10 cellular contexts compared by ENCODE assay signal in genomic region chr12:7016958-7017571, GRCh38. TPM values are rescaled to one million over a fixed set of nuclear protein-coding genes. Genes with fewer than 3 reads are reported as not detected.
DNase-seq lines count a peak whose midpoint lies in the region; ATAC-seq lines count a peak whose summit lies in the region.
"Had no signal": no experiment of that assay in that cellular context is flagged by ENCODE, and none has a peak within 500 bp of the region (broad histone marks: within the 10 kb centered on the region; RNA-seq: fewer than 3 reads in every experiment).

No MANE protein-coding gene starts in this region.

- H3K4me3 ChIP-seq in BLaER1 treated with 17β-estradiol and CSF1 and Interleukin-3, amounts not matched to agents 10 nM and 100 nM = peak overlapping the region; percentile 69 to 88 (median 80); a peak in 19 of 20 replicates
- peak overlapping the region; percentile 91 for H3K4me3 ChIP-seq in MG63

- H3K4me1 Mint-ChIP-seq in central memory CD8-positive, alpha-beta T cell = peaks cover 40% of the 10 kb centered on the region
- peaks cover 22 to 23% of the 10 kb centered on the region in 2 donors for H3K4me1 Mint-ChIP-seq in natural killer cell treated with Interleukin-12 subunit alpha and Interleukin-12 subunit beta and Interleukin-15 and Interleukin-18, amount 100 ng/mL, for 72 hours (ENCODE audit: low read depth in 2 of 2)

- H4K20me1 ChIP-seq in BLaER1 treated with 17β-estradiol and CSF1 and Interleukin-3, amounts not matched to agents 10 nM and 100 nM = peaks cover 5 to 44% (median 9%) of the 10 kb centered on the region in 11 experiments; a peak in 13 of 22 replicates

- no peaks in the 10 kb centered on the region for H3K9me3 ChIP-seq in BLaER1 treated with 17β-estradiol and CSF1 and Interleukin-3, amounts not matched to agents 10 nM and 100 nM (replicated peaks in 1 of 11)
- no peaks in the 10 kb centered on the region for H3K9me3 ChIP-seq in MG63

- H3K36me3 Mint-ChIP-seq in central memory CD8-positive, alpha-beta T cell (ENCODE audit: insufficient read depth) = peaks cover 9% of the 10 kb centered on the region
- H3K36me3 Mint-ChIP-seq in natural killer cell treated with Interleukin-12 subunit alpha and Interleukin-12 subunit beta and Interleukin-15 and Interleukin-18, amount 100 ng/mL, for 72 hours = no peaks in the 10 kb centered on the region

- peaks cover 20 to 40% (median 32%) of the 10 kb centered on the region in 11 experiments for H3K36me3 ChIP-seq in BLaER1 treated with 17β-estradiol and CSF1 and Interleukin-3, amounts not matched to agents 10 nM and 100 nM
- H3K36me3 ChIP-seq in MG63 = peaks cover 4% of the 10 kb centered on the region

- no peaks in the 10 kb centered on the region for H3K27me3 Mint-ChIP-seq in central memory CD8-positive, alpha-beta T cell
- no peaks in the 10 kb centered on the region for H3K27me3 Mint-ChIP-seq in natural killer cell treated with Interleukin-12 subunit alpha and Interleukin-12 subunit beta and Interleukin-15 and Interleukin-18, amount 100 ng/mL, for 72 hours

- DNase-seq in MG63 = no peak
- DNase-seq in central memory CD8-positive, alpha-beta T cell (ENCODE audit: low spot score in 2 of 2) = no peak
- DNase-seq in natural killer cell treated with Interleukin-12 subunit alpha and Interleukin-12 subunit beta and Interleukin-15 and Interleukin-18, amount 100 ng/mL, for 72 hours (ENCODE audit: low spot score) = no peak
- DNase-seq in NCI-H345 treated with DMSO at 0.1 percent for 48 hours (lab: John Stamatoyannopoulos, UW; ENCODE audit: unreplicated experiment) = no peak
- DNase-seq in stimulated activated CD4-positive, alpha-beta T cell treated with anti-CD3 and anti-CD28 coated beads, Interleukin-15, amount 100 ng/mL, for 24 hours = no peak
- no peak for DNase-seq in DMS53 treated with DMSO at 0.1 percent for 48 hours (lab: John Stamatoyannopoulos, UW; ENCODE audit: unreplicated experiment)
- DNase-seq: effector CD8-positive, alpha-beta T cell; NCI-H2227 treated with DMSO at 0.1 percent for 48 hours had no signal

- peak overlapping the region in 5 of 11 experiments; percentile 84 to 94 (median 86); a peak in 7 of 22 replicates for H3K27ac ChIP-seq in BLaER1 treated with 17β-estradiol and CSF1 and Interleukin-3, amounts not matched to agents 10 nM and 100 nM

- ATAC-seq in central memory CD8-positive, alpha-beta T cell (replicated peaks; ENCODE audit: extremely low read depth, poor library complexity, severe bottlenecking) = no peak
- ATAC-seq in natural killer cell treated with Interleukin-12 subunit alpha and Interleukin-12 subunit beta and Interleukin-15 and Interleukin-18, amount 100 ng/mL, for 72 hours = no peak
- ATAC-seq in GM21367 (IDR thresholded peaks at IDR 0.05; ENCODE audit: unreplicated experiment) = no peak

- peak overlapping the region; percentile 83 to 98 (median 87) for H3K4me2 ChIP-seq in BLaER1 treated with 17β-estradiol and CSF1 and Interleukin-3, amounts not matched to agents 10 nM and 100 nM

- H3K9me3 Mint-ChIP-seq in central memory CD8-positive, alpha-beta T cell = no peaks in the 10 kb centered on the region
- H3K9me3 Mint-ChIP-seq in natural killer cell treated with Interleukin-12 subunit alpha and Interleukin-12 subunit beta and Interleukin-15 and Interleukin-18, amount 100 ng/mL, for 72 hours = no peaks in the 10 kb centered on the region

- peak overlapping the region; percentile 79 to 88 (median 84) for H3K9ac ChIP-seq in BLaER1 treated with 17β-estradiol and CSF1 and Interleukin-3, amounts not matched to agents 10 nM and 100 nM

- peak overlapping the region; percentile 75 for H3K27ac Mint-ChIP-seq in central memory CD8-positive, alpha-beta T cell (ENCODE audit: low read depth)
- H3K27ac Mint-ChIP-seq in natural killer cell treated with Interleukin-12 subunit alpha and Interleukin-12 subunit beta and Interleukin-15 and Interleukin-18, amount 100 ng/mL, for 72 hours = peak overlapping the region; percentile 58 to 70

- H3K27me3 ChIP-seq in BLaER1 treated with 17β-estradiol and CSF1 and Interleukin-3, amounts not matched to agents 10 nM and 100 nM = no peaks in the 10 kb centered on the region
- H3K27me3 ChIP-seq in MG63 = no peaks in the 10 kb centered on the region

- peaks cover 30 to 70% (median 37%) of the 10 kb centered on the region in 10 experiments for H3K4me1 ChIP-seq in BLaER1 treated with 17β-estradiol and CSF1 and Interleukin-3, amounts not matched to agents 10 nM and 100 nM

- peak overlapping the region; percentile 82 for H3K4me3 Mint-ChIP-seq in central memory CD8-positive, alpha-beta T cell
- H3K4me3 Mint-ChIP-seq in natural killer cell treated with Interleukin-12 subunit alpha and Interleukin-12 subunit beta and Interleukin-15 and Interleukin-18, amount 100 ng/mL, for 72 hours = peak overlapping the region; percentile 98

RNA-seq across cellular contexts. Expression of gene LPCAT3, which starts 1.2 kb away (rescaled TPM):
- 7.8 and 14.3 TPM in 2 replicates for total RNA-seq in MG63 (2014; rRNA removed; shearing (Covaris generic); ENCODE audit: low replicate concordance)
- total RNA-seq in natural killer cell treated with Interleukin-12 subunit alpha and Interleukin-12 subunit beta and Interleukin-15 and Interleukin-18, amount 100 ng/mL, for 72 hours = 10 to 100 TPM; 25.4 to 31.9 TPM

RNA-seq across cellular contexts. Expression of gene C1S, which starts 43.5 kb away (rescaled TPM):
- total RNA-seq in MG63 (2014; rRNA removed; shearing (Covaris generic); ENCODE audit: low replicate concordance) = 21.2 and 32.6 TPM in 2 replicates
- 1 to 10 TPM; 1.3 to 4.3 TPM for total RNA-seq in natural killer cell treated with Interleukin-12 subunit alpha and Interleukin-12 subunit beta and Interleukin-15 and Interleukin-18, amount 100 ng/mL, for 72 hours

RNA-seq across cellular contexts. Expression of gene EMG1, which starts 46.4 kb away (rescaled TPM):
- total RNA-seq in MG63 (2014; rRNA removed; shearing (Covaris generic); ENCODE audit: low replicate concordance) = 23.5 and 56.5 TPM in 2 replicates
- 100 to 1,000 TPM in 1 of 2 donors, 10 to 100 TPM in 1; 74.9 to 141 TPM for total RNA-seq in natural killer cell treated with Interleukin-12 subunit alpha and Interleukin-12 subunit beta and Interleukin-15 and Interleukin-18, amount 100 ng/mL, for 72 hours

RNA-seq across cellular contexts. Expression of gene PHB2, which starts 46.6 kb away (rescaled TPM):
- 349 and 524 TPM in 2 replicates for total RNA-seq in MG63 (2014; rRNA removed; shearing (Covaris generic); ENCODE audit: low replicate concordance)
- total RNA-seq in natural killer cell treated with Interleukin-12 subunit alpha and Interleukin-12 subunit beta and Interleukin-15 and Interleukin-18, amount 100 ng/mL, for 72 hours = 100 to 1,000 TPM; 227 to 350 TPM
